ENCODE assay signal across 26 cellular contexts in genomic region chr20:62567246-62568044, GRCh38.
DNase-seq lines count a peak whose midpoint lies in the region; ATAC-seq, FAIRE-seq and TF ChIP-seq lines count a peak whose summit lies in the region.
"Had no signal": no experiment of that assay in that cellular context is flagged by ENCODE, and none has a peak within 500 bp of the region (broad histone marks: within the 10 kb centered on the region; RNA-seq: fewer than 3 reads in every experiment).

No MANE protein-coding gene starts in this region.

- CTCF ChIA-PET in A549 (lab: Yijun Ruan, JAX) (interaction anchor here (0.7 to 1.4 kb wide), 5 partner anchors 10 to 255 kb away, joined by 3 to 7 read pairs (median 3); no protein-coding TSS in a partner anchor), HEK293 (lab: Yijun Ruan, JAX) (interaction anchor here (0.6 kb wide), 1 partner anchor 68 kb away, joined by 3 read pairs; no protein-coding TSS in a partner anchor)

- no peak overlapping the region for H3K4me3 ChIP-seq in A549
- no peak overlapping the region for H3K4me3 ChIP-seq in HEK293 (ENCODE audit: low read depth, low read length)
- no peak overlapping the region for H3K4me3 ChIP-seq in WERI-Rb-1 (ENCODE audit: low read depth, low read length)
- H3K4me3 ChIP-seq: GM12878, Peyer's patch had no signal

- FAIRE-seq in A549 (lab: Jason Lieb, UNC): no peak
- FAIRE-seq: GM12878 had no signal

- H3K9me3 ChIP-seq in A549: no peaks in the 10 kb centered on the region
- no peaks in the 10 kb centered on the region for H3K9me3 ChIP-seq in HEK293 (ENCODE audit: control insufficient read depth, insufficient read depth, low read depth, low read length)
- H3K9me3 ChIP-seq in WERI-Rb-1 (ENCODE audit: severe bottlenecking): no peaks in the 10 kb centered on the region
- H3K9me3 ChIP-seq: Peyer's patch had no signal

- no peak overlapping the region for H3K4me2 ChIP-seq in A549

- H3K27ac ChIP-seq in A549 (no peak overlapping the region), HEK293 (ENCODE audit: extremely low read depth, low read depth, low read length) (no peak overlapping the region), WERI-Rb-1 (no peak overlapping the region)
- H3K27ac ChIP-seq: HL-60, Peyer's patch had no signal

- no peak for TF ChIP-seq POLR2A in A549 (IDR thresholded peaks at IDR 0.05; ENCODE audit: low read length)

- no peaks in the 10 kb centered on the region for H3K36me3 Mint-ChIP-seq in progenitor cell of endocrine pancreas (ENCODE audit: insufficient read depth)
- H3K36me3 Mint-ChIP-seq: CD8-positive, alpha-beta T cell had no signal

- H3K27me3 Mint-ChIP-seq in progenitor cell of endocrine pancreas: peaks cover 25% of the 10 kb centered on the region

- no peak for TF ChIP-seq EP300 in A549 (IDR thresholded peaks at IDR 0.05)

- peak overlapping the region; percentile 46 for H3K27ac Mint-ChIP-seq in progenitor cell of endocrine pancreas
- H3K27ac Mint-ChIP-seq: CD8-positive, alpha-beta T cell; HFFc6 had no signal

- 58% methylated on average over 17 of the region's 25 CpGs for WGBS in A549 (ENCODE audit: missing lambda C conversion rate)

- POLR2A ChIA-PET in A549 (lab: Yijun Ruan, JAX) (no interaction called here), HEK293 (lab: Yijun Ruan, JAX) (interaction anchor here (0.5 to 1.4 kb wide), 2 partner anchors 11 to 99 kb away, joined by 3 read pairs; no protein-coding TSS in a partner anchor)

- no peak overlapping the region for H3K4me3 Mint-ChIP-seq in progenitor cell of endocrine pancreas (ENCODE audit: low read depth)
- H3K4me3 Mint-ChIP-seq: CD8-positive, alpha-beta T cell; HFFc6 had no signal

- no peaks in the 10 kb centered on the region for H3K4me1 ChIP-seq in A549
- H3K4me1 ChIP-seq in HEK293 (ENCODE audit: control insufficient read depth, insufficient read depth, low read length): no peaks in the 10 kb centered on the region
- H3K4me1 ChIP-seq: Peyer's patch had no signal

- DNase-seq in A549 (ENCODE audit: low read depth in 1 of 2, low spot score in 1 of 2): no peak
- peak; percentile 53 for DNase-seq in WERI-Rb-1
- DNase-seq in progenitor cell of endocrine pancreas (ENCODE audit: low spot score, unreplicated experiment): no peak
- DNase-seq: AML-193; C1 segment of cervical spinal cord; CD8-positive, alpha-beta T cell; DND-41; H7; HFFc6; KBM-7; MM.1S; NCI-H1048; NCI-H1417 treated with DMSO at 0.1 percent for 48 hours; NCI-H2029; NCI-H226; NCI-H510A treated with DMSO at 0.1 percent for 48 hours; NCI-H774; NK-92 treated with Interleukin-12 subunit alpha and Interleukin-12 subunit beta, amount 100 ng/mL, for 24 hours; Peyer's patch had no signal

- no peaks in the 10 kb centered on the region for H3K4me1 Mint-ChIP-seq in progenitor cell of endocrine pancreas (ENCODE audit: low read depth)

- ATAC-seq in A549 (peak; percentile 15 to 26; a peak in 2 of 6 replicates), GM21526 (IDR thresholded peaks at IDR 0.05; ENCODE audit: low FRiP score, unreplicated experiment) (no peak), HG02840 (IDR thresholded peaks at IDR 0.05; ENCODE audit: low FRiP score, unreplicated experiment) (no peak), GM19328 (IDR thresholded peaks at IDR 0.05; ENCODE audit: unreplicated experiment) (no peak)
- ATAC-seq: CD8-positive, alpha-beta T cell; GM12878; Right ventricle myocardium inferior had no signal

- H3K27me3 ChIP-seq in WERI-Rb-1 (ENCODE audit: insufficient read depth, low read depth, severe bottlenecking): no peaks in the 10 kb centered on the region
- H3K27me3 ChIP-seq: Peyer's patch had no signal

- H3K9me3 Mint-ChIP-seq in progenitor cell of endocrine pancreas (ENCODE audit: low read depth): no peaks in the 10 kb centered on the region
- H3K9me3 Mint-ChIP-seq: CD8-positive, alpha-beta T cell; HFFc6 had no signal

- H3K36me3 ChIP-seq in HEK293 (ENCODE audit: control insufficient read depth in 2 of 2, insufficient read depth in 1 of 2, low read length in 2 of 2) (no peaks in the 10 kb centered on the region), WERI-Rb-1 (no peaks in the 10 kb centered on the region)
- H3K36me3 ChIP-seq: Peyer's patch had no signal

- TF ChIP-seq RAD21 in A549 (conservative IDR thresholded peaks at IDR 0.05 in 1 of 2, IDR thresholded peaks at IDR 0.05 in 1 of 2): no peak

- TF ChIP-seq CTCF in A549 (IDR thresholded peaks at IDR 0.05) (no peak), HEK293 (tag by site-specific recombination; IDR thresholded peaks at IDR 0.05) (no peak), WERI-Rb-1 (IDR thresholded peaks at IDR 0.05; ENCODE audit: low read depth, low read length) (no peak), progenitor cell of endocrine pancreas (IDR thresholded peaks at IDR 0.05; ENCODE audit: unreplicated experiment) (no peak)

TF ChIP-seq in A549, 52 proteins besides CTCF, POLR2A, EP300 and RAD21:
- TF ChIP-seq NPAS2 (CRISPR knock-in tag; IDR thresholded peaks at IDR 0.05; ENCODE audit: borderline replicate concordance) (no peak), RNF2 (IDR thresholded peaks at IDR 0.05; ENCODE audit: borderline replicate concordance, low read depth) (no peak)

TF ChIP-seq in HEK293, 187 proteins besides CTCF, POLR2A, EP300 and RAD21:
- no peak for TF ChIP-seq HIC1 (tag by site-specific recombination; IDR thresholded peaks at IDR 0.05)
- TF ChIP-seq ZFP3 (tag by site-specific recombination; IDR thresholded peaks at IDR 0.05; ENCODE audit: low read depth): no peak
- no peak for TF ChIP-seq PRDM4 (tag by site-specific recombination; IDR thresholded peaks at IDR 0.05)
- TF ChIP-seq OVOL3 (tag by site-specific recombination; IDR thresholded peaks at IDR 0.05): no peak
- no peak for TF ChIP-seq ZNF654 (tag by site-specific recombination; IDR thresholded peaks at IDR 0.05; ENCODE audit: low read depth)
- no peak for TF ChIP-seq ZNF112 (tag by site-specific recombination; IDR thresholded peaks at IDR 0.05)
- TF ChIP-seq ZNF404 (tag by site-specific recombination; IDR thresholded peaks at IDR 0.05): no peak
- TF ChIP-seq ZBTB1 (tag by site-specific recombination; IDR thresholded peaks at IDR 0.05): no peak
- no peak for TF ChIP-seq ZSCAN16 (tag by site-specific recombination; IDR thresholded peaks at IDR 0.05)
- TF ChIP-seq ZNF423 (tag by site-specific recombination; IDR thresholded peaks at IDR 0.05): no peak
- TF ChIP-seq ZNF2 (tag by site-specific recombination; IDR thresholded peaks at IDR 0.05): no peak
- TF ChIP-seq ZNF274 (IDR thresholded peaks at IDR 0.05; ENCODE audit: low read length): no peak
- TF ChIP-seq ZNF274 (tag by site-specific recombination; IDR thresholded peaks at IDR 0.05; ENCODE audit: borderline replicate concordance): no peak
- no peak for TF ChIP-seq ZBTB48 (tag by site-specific recombination; IDR thresholded peaks at IDR 0.05)
- no peak for TF ChIP-seq ZNF169 (tag by site-specific recombination; IDR thresholded peaks at IDR 0.05)
- peak; percentile 95 for TF ChIP-seq SCRT2 (tag by site-specific recombination; IDR thresholded peaks at IDR 0.05)
- TF ChIP-seq TCF7L2 (IDR thresholded peaks at IDR 0.05; ENCODE audit: borderline replicate concordance, low read depth, low read length): no peak
- peak; percentile 33; the same call in 1 of the 2 replicates for TF ChIP-seq ZIC2 (tag by site-specific recombination; IDR thresholded peaks at IDR 0.05)
- no peak for TF ChIP-seq HOXD13 (CRISPR knock-in tag; IDR thresholded peaks at IDR 0.05; ENCODE audit: borderline replicate concordance)
- peak; percentile 75 for TF ChIP-seq SCRT1 (tag by site-specific recombination; IDR thresholded peaks at IDR 0.05; ENCODE audit: borderline replicate concordance)
- TF ChIP-seq ZNF48 (tag by site-specific recombination; IDR thresholded peaks at IDR 0.05): no peak

Comparison
In these comparisons a context has a peak if more than half of its experiments do, and no peak if none do; other contexts are left out.
1. ATAC-seq: peak in A549 (2 of 2); none in GM21526 (single experiment), HG02840 (single experiment) and GM19328 (single experiment).